ENCODE assay signal across 31 cellular contexts in genomic region chr7:46939089-46939488, GRCh38.
"Had no signal": no experiment of that assay in that cellular context is flagged by ENCODE, and none has a peak within 500 bp of the region (broad histone marks: within the 10 kb centered on the region; RNA-seq: fewer than 3 reads in every experiment).

No MANE protein-coding gene starts in this region.

- H3K4me3 Mint-ChIP-seq: activated B cell treated with CpG ODN at 0.5 μM for 24 hours; activated CD4-positive, alpha-beta memory T cell treated with anti-CD3 and anti-CD28 coated beads for 36 hours; activated naive CD4-positive, alpha-beta T cell treated with anti-CD3 and anti-CD28 coated beads for 36 hours; activated T-cell treated with anti-CD3 and anti-CD28 coated beads, Interleukin-2, amount 50 U/mL, for 4 hours; activated T-helper 1 cell treated with anti-CD3 and anti-CD28 coated beads, Interleukin-12 subunit alpha, Interleukin-12 subunit beta, Interleukin-2, Interleukin-4 antibody, amounts not matched to agents 30 ng/mL and 10 ng/mL and 1 ng/mL, durations not matched to agents 14 hours and 24 hours and 36 hours had no signal

- H3K27ac ChIP-seq: adrenal gland, body of pancreas, breast epithelium, VCaP had no signal

- ATAC-seq: activated naive CD4-positive, alpha-beta T cell treated with anti-CD3 and anti-CD28 coated beads, Interleukin-2, amount 50 U/mL, for 72 hours; activated T-cell treated with anti-CD3 and anti-CD28 coated beads, Interleukin-2, amount 50 U/mL, for 4 hours; body of pancreas had no signal

- H3K36me3 ChIP-seq: adrenal gland, breast epithelium had no signal

- H3K27ac Mint-ChIP-seq: activated B cell treated with CpG ODN at 0.5 μM for 24 hours; activated CD4-positive, alpha-beta memory T cell treated with anti-CD3 and anti-CD28 coated beads for 36 hours; activated naive CD4-positive, alpha-beta T cell treated with anti-CD3 and anti-CD28 coated beads for 36 hours; activated T-helper 1 cell treated with anti-CD3 and anti-CD28 coated beads, Interleukin-12 subunit alpha, Interleukin-12 subunit beta, Interleukin-2, Interleukin-4 antibody, amounts not matched to agents 30 ng/mL and 10 ng/mL and 1 ng/mL, durations not matched to agents 14 hours and 24 hours and 36 hours had no signal

- H3K27me3 Mint-ChIP-seq: activated B cell treated with CpG ODN at 0.5 μM for 24 hours; activated CD4-positive, alpha-beta memory T cell treated with anti-CD3 and anti-CD28 coated beads for 36 hours had no signal

- H3K9me3 ChIP-seq: adrenal gland, body of pancreas, breast epithelium had no signal

- H3K9me3 Mint-ChIP-seq: activated B cell treated with CpG ODN at 0.5 μM for 24 hours; activated CD4-positive, alpha-beta memory T cell treated with anti-CD3 and anti-CD28 coated beads for 36 hours; activated naive CD4-positive, alpha-beta T cell treated with anti-CD3 and anti-CD28 coated beads for 36 hours; activated T-helper 1 cell treated with anti-CD3 and anti-CD28 coated beads, Interleukin-12 subunit alpha, Interleukin-12 subunit beta, Interleukin-2, Interleukin-4 antibody, amounts not matched to agents 30 ng/mL and 10 ng/mL and 1 ng/mL, durations not matched to agents 14 hours and 24 hours and 36 hours had no signal

- H3K4me1 ChIP-seq: adrenal gland, body of pancreas, breast epithelium had no signal

- DNase-seq: activated B cell treated with CpG ODN at 0.5 μM for 24 hours; activated CD4-positive, alpha-beta memory T cell treated with anti-CD3 and anti-CD28 coated beads for 36 hours; activated CD4-positive, alpha-beta T cell treated with anti-CD3 and anti-CD28 coated beads for 4 hours; activated CD4-positive, alpha-beta T cell treated with anti-CD3 and anti-CD28 coated beads, Interleukin-2, amount 50 U/mL, for 1 hour; activated CD4-positive, CD25-positive, alpha-beta regulatory T cell treated with anti-CD3 and anti-CD28 coated beads, Interleukin-2, amount 50 U/mL, for 72 hours; activated CD8-positive, alpha-beta memory T cell treated with anti-CD3 and anti-CD28 coated beads, Interleukin-2, amount 50 U/mL, for 4 hours; activated gamma-delta T cell treated with Interleukin-2 at 50 U/mL for 16 hours; activated naive CD4-positive, alpha-beta T cell treated with anti-CD3 and anti-CD28 coated beads for 36 hours; activated T-cell treated with anti-CD3 and anti-CD28 coated beads for 4 hours; activated T-cell treated with anti-CD3 and anti-CD28 coated beads, Interleukin-2, amount 50 U/mL, for 4 hours; adrenal gland; body of pancreas; NCI-H1105; NCI-H1417 treated with DMSO at 0.1 percent for 48 hours; NCI-H187 treated with DMSO at 0.1 percent for 48 hours; NCI-H2081; NCI-H2171 treated with DMSO at 0.1 percent for 48 hours; NCI-H226; NCI-H446 treated with DMSO at 0.1 percent for 48 hours; NCI-H524; NCI-H69; NCI-H82; Right ventricle myocardium superior; SW 1271; T-helper 1 cell; T-helper 2 cell; T-helper 9 cell had no signal

- H3K4me1 Mint-ChIP-seq: activated B cell treated with CpG ODN at 0.5 μM for 24 hours had no signal

- H3K4me3 ChIP-seq: adrenal gland, body of pancreas, breast epithelium had no signal

- H3K36me3 Mint-ChIP-seq: activated CD4-positive, alpha-beta memory T cell treated with anti-CD3 and anti-CD28 coated beads for 36 hours; activated naive CD4-positive, alpha-beta T cell treated with anti-CD3 and anti-CD28 coated beads, Interleukin-2, amount 50 U/mL, for 72 hours had no signal

- H3K27me3 ChIP-seq: adrenal gland, body of pancreas, breast epithelium had no signal
